12 cellular contexts compared by ENCODE assay signal in genomic region chr20:8152183-8152582, GRCh38. TPM values are rescaled to one million over a fixed set of nuclear protein-coding genes. Genes with fewer than 3 reads are reported as not detected.
DNase-seq lines count a peak whose midpoint lies in the region; ATAC-seq, FAIRE-seq and TF ChIP-seq lines count a peak whose summit lies in the region.
"Had no signal": no experiment of that assay in that cellular context is flagged by ENCODE, and none has a peak within 500 bp of the region (broad histone marks: within the 10 kb centered on the region; RNA-seq: fewer than 3 reads in every experiment).

No MANE protein-coding gene starts in this region.

- CTCF ChIA-PET in MCF 10A (lab: Yijun Ruan, JAX): interaction anchor here (0.7 to 2.5 kb wide), 3 partner anchors 25 to 569 kb away, joined by 3 to 9 read pairs (median 4); no protein-coding TSS in a partner anchor

- H3K4me1 Mint-ChIP-seq in MCF 10A (ENCODE audit: insufficient read depth, unreplicated experiment): peaks cover 53% of the 10 kb centered on the region
- peaks cover 72% of the 10 kb centered on the region for H3K4me1 Mint-ChIP-seq in stimulated activated effector memory CD8-positive, alpha-beta T cell treated with anti-CD3 and anti-CD28 coated beads, Interleukin-12 subunit alpha, Interleukin-12 subunit beta, amount 100 ng/mL, for 72 hours

- H3K27ac Mint-ChIP-seq in MCF 10A (ENCODE audit: low read depth, unreplicated experiment): peak overlapping the region; percentile 31
- peak overlapping the region; percentile 41 for H3K27ac Mint-ChIP-seq in stimulated activated effector memory CD8-positive, alpha-beta T cell treated with anti-CD3 and anti-CD28 coated beads, Interleukin-12 subunit alpha, Interleukin-12 subunit beta, amount 100 ng/mL, for 72 hours

- H3K4me3 Mint-ChIP-seq in MCF 10A (ENCODE audit: unreplicated experiment): no peak overlapping the region
- peak overlapping the region; percentile 1 for H3K4me3 Mint-ChIP-seq in stimulated activated effector memory CD8-positive, alpha-beta T cell treated with anti-CD3 and anti-CD28 coated beads, Interleukin-12 subunit alpha, Interleukin-12 subunit beta, amount 100 ng/mL, for 72 hours

- no peaks in the 10 kb centered on the region for H3K36me3 ChIP-seq in breast epithelium
- H3K36me3 ChIP-seq in kidney (ENCODE audit: control insufficient read depth in 1 of 2, insufficient read depth in 2 of 2, low read length in 2 of 2): no peaks in the 10 kb centered on the region
- no peaks in the 10 kb centered on the region for H3K36me3 ChIP-seq in WERI-Rb-1

- H3K36me3 Mint-ChIP-seq in MCF 10A (ENCODE audit: insufficient read depth, unreplicated experiment): no peaks in the 10 kb centered on the region
- H3K36me3 Mint-ChIP-seq in stimulated activated effector memory CD8-positive, alpha-beta T cell treated with anti-CD3 and anti-CD28 coated beads, Interleukin-12 subunit alpha, Interleukin-12 subunit beta, amount 100 ng/mL, for 72 hours: no peaks in the 10 kb centered on the region

- no peak for ATAC-seq in stimulated activated effector memory CD8-positive, alpha-beta T cell treated with anti-CD3 and anti-CD28 coated beads, Interleukin-12 subunit alpha, Interleukin-12 subunit beta, amount 100 ng/mL, for 72 hours
- ATAC-seq in HG03196 (IDR thresholded peaks at IDR 0.05; ENCODE audit: unreplicated experiment): no peak

- H3K9ac ChIP-seq in kidney (ENCODE audit: low read length in 2 of 2): no peak overlapping the region

- BruUV-seq in MCF 10A (replicated peaks; lab: Mats Ljungman, UMichigan): no TSS peak

- no peaks in the 10 kb centered on the region for H3K9me3 Mint-ChIP-seq in MCF 10A (ENCODE audit: unreplicated experiment)
- no peaks in the 10 kb centered on the region for H3K9me3 Mint-ChIP-seq in stimulated activated effector memory CD8-positive, alpha-beta T cell treated with anti-CD3 and anti-CD28 coated beads, Interleukin-12 subunit alpha, Interleukin-12 subunit beta, amount 100 ng/mL, for 72 hours

- POLR2A ChIA-PET in MCF 10A (lab: Yijun Ruan, JAX): no interaction called here

- peaks cover 0 to 16% of the 10 kb centered on the region in 2 donors for H3K4me1 ChIP-seq in breast epithelium
- H3K4me1 ChIP-seq in kidney (ENCODE audit: control insufficient read depth in 1 of 2, insufficient read depth in 1 of 2, low read depth in 1 of 2, low read length in 2 of 2): peaks cover 0 to 4% of the 10 kb centered on the region in 2 donors

- no peak for FAIRE-seq in kidney (lab: Jason Lieb, UNC)
- FAIRE-seq: HTR-8/SVneo had no signal

- no peak for TF ChIP-seq CTCF in MCF 10A (IDR thresholded peaks at IDR 0.05; ENCODE audit: unreplicated experiment)
- no peak for TF ChIP-seq CTCF in breast epithelium (IDR thresholded peaks at IDR 0.05)
- no peak for TF ChIP-seq CTCF in fibroblast of the aortic adventitia (IDR thresholded peaks at IDR 0.05; ENCODE audit: insufficient read depth, low read length)
- no peak for TF ChIP-seq CTCF in kidney (IDR thresholded peaks at IDR 0.05; ENCODE audit: borderline replicate concordance, extremely low read depth, insufficient read depth)
- no peak for TF ChIP-seq CTCF in WERI-Rb-1 (IDR thresholded peaks at IDR 0.05; ENCODE audit: low read depth, low read length)

- H3K4me3 ChIP-seq in breast epithelium: no peak overlapping the region
- H3K4me3 ChIP-seq in fibroblast of the aortic adventitia (ENCODE audit: low read depth, low read length): no peak overlapping the region
- H3K4me3 ChIP-seq in kidney (ENCODE audit: low read length in 2 of 2): no peak overlapping the region
- no peak overlapping the region for H3K4me3 ChIP-seq in WERI-Rb-1 (ENCODE audit: low read depth, low read length)
- H3K4me3 ChIP-seq: skin epidermis had no signal

- intact Hi-C loops in MCF 10A (cut with micrococcal nuclease) (no loop called here), breast epithelium (cut with DNase I; ENCODE audit: low total_unique reads) (no loop called here), kidney (cut with DNase I) (no loop called here)

- no peaks in the 10 kb centered on the region for H3K27me3 Mint-ChIP-seq in MCF 10A (ENCODE audit: insufficient read depth, unreplicated experiment)

- DNase-seq in MCF 10A (ENCODE audit: unreplicated experiment) (peak; percentile 62), breast epithelium (ENCODE audit: low spot score in 2 of 2) (no peak), RPMI7951 (ENCODE audit: low read depth) (peak; percentile 72), fibroblast of the aortic adventitia (ENCODE audit: low read depth) (peak; percentile 82), kidney (no peak), WERI-Rb-1 (no peak)
- DNase-seq in stimulated activated effector memory CD8-positive, alpha-beta T cell treated with anti-CD3 and anti-CD28 coated beads, Interleukin-12 subunit alpha, Interleukin-12 subunit beta, amount 100 ng/mL, for 72 hours (ENCODE audit: low spot score in 2 of 2): no peak
- DNase-seq: activated CD8-positive, alpha-beta memory T cell treated with anti-CD3 and anti-CD28 coated beads, Interleukin-2, amount 50 U/mL, for 4 hours; RPMI8226 had no signal

- H3K27me3 ChIP-seq in breast epithelium (no peaks in the 10 kb centered on the region), WERI-Rb-1 (ENCODE audit: insufficient read depth, low read depth, severe bottlenecking) (no peaks in the 10 kb centered on the region)

- TF ChIP-seq POLR2A in breast epithelium (IDR thresholded peaks at IDR 0.05): no peak

- H3K9me3 ChIP-seq in breast epithelium: no peaks in the 10 kb centered on the region
- H3K9me3 ChIP-seq in kidney (ENCODE audit: control insufficient read depth in 1 of 2, low read length in 2 of 2): no peaks in the 10 kb centered on the region
- H3K9me3 ChIP-seq in WERI-Rb-1 (ENCODE audit: severe bottlenecking): no peaks in the 10 kb centered on the region

- H3K27ac ChIP-seq in breast epithelium: no peak overlapping the region
- no peak overlapping the region for H3K27ac ChIP-seq in kidney (ENCODE audit: low read depth in 2 of 2, low read length in 2 of 2)
- H3K27ac ChIP-seq in WERI-Rb-1: no peak overlapping the region

RNA-seq across cellular contexts. Expression of gene PLCB1, which starts 20.1 kb away (rescaled TPM):
- 5.9 and 8.2 TPM in 2 replicates for total RNA-seq in MCF 10A (2022)
- 100 to 1,000 TPM in 1 of 3 donors, 10 to 100 TPM in 2; 12.2 to 106 (median 30.5) TPM for total RNA-seq in breast epithelium
- 18.1 and 28.4 TPM in 2 replicates for total RNA-seq in RPMI7951 (2014; rRNA removed; shearing (Covaris generic))
- total RNA-seq in fibroblast of the aortic adventitia (ENCODE audit: low replicate concordance): 39.2 and 46.5 TPM in 2 replicates
- total RNA-seq in kidney: 107 TPM
- polyA plus RNA-seq in kidney (ENCODE audit: insufficient read depth, low read depth, low replicate concordance): 9.4 TPM

Comparison
In these comparisons a context has a peak if more than half of its experiments do, and no peak if none do; other contexts are left out.
1. DNase-seq: peak in MCF 10A (single experiment), RPMI7951 (single experiment) and fibroblast of the aortic adventitia (single experiment); none in breast epithelium (0 of 2), stimulated activated effector memory CD8-positive, alpha-beta T cell treated with anti-CD3 and anti-CD28 coated beads, Interleukin-12 subunit alpha, Interleukin-12 subunit beta, amount 100 ng/mL, for 72 hours (0 of 2), kidney (single experiment) and WERI-Rb-1 (single experiment).